Comparison of ENCODE assay signal across 6 cellular contexts in the genomic region with DNA sequence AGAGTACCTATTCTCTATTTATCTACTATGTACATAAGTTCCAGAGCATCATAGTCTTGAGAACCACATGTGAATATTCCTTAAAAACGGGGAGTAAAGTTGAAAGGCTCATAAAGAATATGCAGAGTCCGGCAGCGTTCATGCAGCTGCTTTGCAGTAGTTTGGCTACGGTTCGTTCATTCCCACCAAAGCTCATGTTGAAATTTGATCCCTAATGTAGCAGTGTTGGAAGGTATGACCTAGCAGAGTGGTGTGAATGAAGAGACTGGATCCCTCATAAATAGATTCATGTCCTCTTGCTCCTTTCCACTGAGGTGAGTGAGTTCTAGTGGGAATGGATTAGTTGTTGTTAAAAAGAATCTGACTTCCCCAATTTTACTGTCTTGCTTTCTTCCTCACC.
"Had no signal": no experiment of that assay in that cellular context is flagged by ENCODE, and none has a peak within 500 bp of the region (broad histone marks: within the 10 kb centered on the region; RNA-seq: fewer than 3 reads in every experiment).

No MANE protein-coding gene starts in this region.

- DNase-seq: GM23248, GOT3, H7, HFFc6 had no signal

- ATAC-seq: HCT116, HepG2 had no signal
